In the genomic region with DNA sequence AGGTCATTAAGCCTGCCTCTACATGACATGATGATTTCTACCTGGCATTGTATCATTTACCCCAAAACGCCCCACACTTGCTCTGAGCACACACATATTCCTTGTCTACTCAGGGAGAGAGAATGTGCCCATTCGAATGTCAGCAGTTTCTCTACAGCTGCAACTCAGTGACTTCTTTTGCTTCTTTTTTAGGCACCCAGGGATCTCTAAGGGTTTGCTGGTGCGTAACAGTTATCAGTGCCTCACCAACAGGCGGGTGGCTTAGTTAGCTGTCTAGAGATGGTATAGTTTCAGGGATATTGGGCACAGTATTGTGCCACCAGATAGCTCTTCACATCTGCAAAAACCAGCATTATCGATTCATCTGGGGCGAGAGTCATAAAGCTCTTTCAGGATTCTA, we compare ENCODE assay signal across 5 cellular contexts.
"Had no signal": no experiment of that assay in that cellular context is flagged by ENCODE, and none has a peak within 500 bp of the region (broad histone marks: within the 10 kb centered on the region; RNA-seq: fewer than 3 reads in every experiment).

No MANE protein-coding gene starts in this region.

- H3K27ac ChIP-seq: HL-60 had no signal

- DNase-seq: IMR-90, KBM-7 had no signal

- H3K4me3 ChIP-seq: K562 had no signal

- ATAC-seq: HepG2, K562 had no signal
